28 cellular contexts compared by ENCODE assay signal in the genomic region with DNA sequence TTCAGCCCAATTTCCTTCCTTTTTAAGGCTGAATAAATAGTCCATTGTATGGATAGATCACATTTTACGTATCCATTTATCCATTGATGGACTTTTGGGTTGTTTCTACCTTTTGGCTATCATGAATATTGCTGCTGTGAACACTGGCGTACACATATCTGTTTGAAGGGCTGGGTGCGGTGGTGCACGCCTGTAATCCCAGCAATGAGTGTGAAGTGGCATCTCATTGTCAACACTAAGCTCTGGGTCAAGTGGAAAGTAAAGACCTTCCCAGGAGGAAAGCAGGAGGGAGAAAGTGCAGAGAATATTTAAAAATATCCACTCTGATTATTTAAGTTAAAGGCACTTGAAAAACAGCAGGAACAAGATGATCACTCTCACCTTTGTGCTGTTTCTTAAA. TPM values are rescaled to one million over a fixed set of nuclear protein-coding genes. Genes with fewer than 3 reads are reported as not detected.
"Had no signal": no experiment of that assay in that cellular context is flagged by ENCODE, and none has a peak within 500 bp of the region (broad histone marks: within the 10 kb centered on the region; RNA-seq: fewer than 3 reads in every experiment).

No MANE protein-coding gene starts in this region.

- H3K4me1 ChIP-seq: left ventricle myocardium inferior, thyroid gland, transverse colon had no signal

- ATAC-seq: left colon; naive thymus-derived CD8-positive, alpha-beta T cell; right cardiac atrium; sciatic nerve; stimulated activated naive B cell treated with anti-CD40 and anti-IgM and Interleukin-4, amounts not matched to agents 10 μg/mL and 1 μg/mL and 100 μg/mL, for 72 hours; stimulated activated naive CD8-positive, alpha-beta T cell treated with anti-CD3 and anti-CD28 coated beads, Interleukin-15, Interleukin-2, amounts not matched to agents 100 U/mL and 50 U/mL, for 24 hours had no signal

- H3K4me3 Mint-ChIP-seq: immature natural killer cell; memory B cell; naive thymus-derived CD8-positive, alpha-beta T cell; nephron progenitor cell; stimulated activated naive B cell treated with anti-CD40 and anti-IgM and Interleukin-4, amounts not matched to agents 10 μg/mL and 1 μg/mL and 100 μg/mL, for 72 hours had no signal

- H3K27me3 Mint-ChIP-seq: progenitor cell of endocrine pancreas had no signal

- H3K27ac Mint-ChIP-seq: immature natural killer cell; memory B cell; naive thymus-derived CD8-positive, alpha-beta T cell; nephron progenitor cell; progenitor cell of endocrine pancreas; stimulated activated naive B cell treated with anti-CD40 and anti-IgM and Interleukin-4, amounts not matched to agents 10 μg/mL and 1 μg/mL and 100 μg/mL, for 72 hours had no signal

- H3K36me3 ChIP-seq: left ventricle myocardium inferior, ovary, thyroid gland, transverse colon, upper lobe of left lung had no signal

- H3K4me1 Mint-ChIP-seq: immature natural killer cell, memory B cell had no signal

- H3K4me3 ChIP-seq: left ventricle myocardium inferior, ovary, skin epidermis, stomach, testis, thyroid gland, transverse colon, upper lobe of left lung had no signal

- H3K9me3 ChIP-seq: left ventricle myocardium inferior, ovary, testis, thyroid gland, transverse colon had no signal

- H3K27ac ChIP-seq: left ventricle myocardium inferior, ovary, skin epidermis, stomach, testis, thyroid gland, transverse colon, upper lobe of left lung had no signal

- DNase-seq: hypothalamus; immature natural killer cell; kidney; left colon; left ventricle myocardium inferior; naive thymus-derived CD8-positive, alpha-beta T cell; nephron progenitor cell; ovary; retina; right cardiac atrium; stimulated activated CD4-positive, alpha-beta T cell treated with anti-CD3 and anti-CD28 coated beads, Interleukin-12 subunit alpha, Interleukin-12 subunit beta, amount 100 ng/mL, for 4 hours; stimulated activated CD4-positive, alpha-beta T cell treated with anti-CD3 and anti-CD28 coated beads, Interleukin-15, amount 100 ng/mL, for 24 hours; stimulated activated CD4-positive, alpha-beta T cell treated with anti-CD3 and anti-CD28 coated beads, Interleukin-2, amount 100 ng/mL, for 24 hours; stimulated activated CD4-positive, alpha-beta T cell treated with anti-CD3 and anti-CD28 coated beads, Interleukin-4, amount 100 ng/mL, for 1 hour; stimulated activated naive B cell treated with anti-CD40 and anti-IgM and Interleukin-4, amounts not matched to agents 10 μg/mL and 1 μg/mL and 100 μg/mL, for 72 hours; stimulated activated naive CD8-positive, alpha-beta T cell treated with anti-CD3 and anti-CD28 coated beads, Interleukin-15, Interleukin-2, amounts not matched to agents 100 U/mL and 50 U/mL, for 24 hours; stomach; testis; thyroid gland; transverse colon; upper lobe of left lung had no signal

- H3K27me3 ChIP-seq: ovary, stomach, testis, thyroid gland, transverse colon, upper lobe of left lung had no signal

RNA-seq across cellular contexts. Expression of a gene that starts 11.7 kb away (rescaled TPM):
- total RNA-seq: kidney; left colon; left ventricle myocardium inferior; lower leg skin; lung microvascular endothelial cell; naive thymus-derived CD8-positive, alpha-beta T cell; omental fat pad; right cardiac atrium; sciatic nerve; stomach; thyroid gland; transverse colon had no signal

RNA-seq across cellular contexts. Expression of a gene that starts 29.7 kb away (rescaled TPM):
- total RNA-seq: lung microvascular endothelial cell; naive thymus-derived CD8-positive, alpha-beta T cell had no signal
